ENCODE assay signal across 8 cellular contexts in genomic region chr3:129934234-129935123, GRCh38. TPM values are rescaled to one million over a fixed set of nuclear protein-coding genes. Genes with fewer than 3 reads are reported as not detected.
DNase-seq lines count a peak whose midpoint lies in the region; ATAC-seq and TF ChIP-seq lines count a peak whose summit lies in the region.

No MANE protein-coding gene starts in this region.

- ATAC-seq in GM19467 (IDR thresholded peaks at IDR 0.05; ENCODE audit: unreplicated experiment): no peak
- no peak for ATAC-seq in GM18519 (IDR thresholded peaks at IDR 0.05; ENCODE audit: low FRiP score, unreplicated experiment)

- H3F3A ChIP-seq in OCI-LY1 (ENCODE audit: insufficient read depth, low read length): no peaks in the 10 kb centered on the region

- no peak overlapping the region for H3K27ac ChIP-seq in OCI-LY1 (ENCODE audit: low read depth, low read length, poor library complexity, severe bottlenecking)

- no peak overlapping the region; the same call in 1 of the 2 replicates for H3K9ac ChIP-seq in OCI-LY1 (ENCODE audit: low read length)

- peak; percentile 96 for TF ChIP-seq CTCF in CD14-positive monocyte (IDR thresholded peaks at IDR 0.05)
- peak; percentile 99 for TF ChIP-seq CTCF in OCI-LY1 (IDR thresholded peaks at IDR 0.05; ENCODE audit: low read length)

- peak overlapping the region; percentile 27 for H3K4me3 ChIP-seq in OCI-LY1 (ENCODE audit: low read depth, low read length, poor library complexity, severe bottlenecking)

- peak overlapping the region; percentile 48 to 67 for H3K4me3 Mint-ChIP-seq in CD14-positive monocyte

- peaks cover 4 to 14% (median 9%) of the 10 kb centered on the region in 7 donors for H3K9me3 Mint-ChIP-seq in CD14-positive monocyte

- H4K20me1 ChIP-seq in OCI-LY1 (ENCODE audit: insufficient read depth, low read length): no peaks in the 10 kb centered on the region

- H3K27me3 ChIP-seq in OCI-LY1 (ENCODE audit: insufficient read depth, low read length): no peaks in the 10 kb centered on the region; the same call in 1 of the 2 replicates

- DNase-seq in CD14-positive monocyte (ENCODE audit: low spot score) (no peak), GM19240 (ENCODE audit: insufficient read length, low spot score) (peak; percentile 33), astrocyte of the hippocampus (ENCODE audit: low read depth, low spot score) (peak; percentile 70), inferior parietal cortex (ENCODE audit: extremely low spot score) (peak; percentile 72)
- DNase-seq in stimulated activated CD4-positive, alpha-beta T cell treated with anti-CD3 and anti-CD28 coated beads, Interleukin-2, amount 100 ng/mL, for 48 hours: peak; percentile 7 to 19

- H3K27ac Mint-ChIP-seq in CD14-positive monocyte: peak overlapping the region in 2 of 7 donors; percentile 7 to 55

- peaks cover 12% of the 10 kb centered on the region for H3K4me1 Mint-ChIP-seq in CD14-positive monocyte

- H3K36me3 Mint-ChIP-seq in CD14-positive monocyte: no peaks in the 10 kb centered on the region

- H3K36me3 ChIP-seq in OCI-LY1 (ENCODE audit: insufficient read depth, low read length): no peaks in the 10 kb centered on the region; the same call in 1 of the 2 replicates

- H3K9me3 ChIP-seq in OCI-LY1 (ENCODE audit: low read length): peaks cover 12% of the 10 kb centered on the region

- H3K79me2 ChIP-seq in OCI-LY1 (ENCODE audit: insufficient read depth, low read length): no peaks in the 10 kb centered on the region

- intact Hi-C loops in CD14-positive monocyte (cut with micrococcal nuclease): loop anchor here (2.0 to 10.0 kb wide), 8 partner anchors 42 to 450 kb away; partner anchors contain the start of gene TMCC1 (in 1 of the 2)

- H3K27me3 Mint-ChIP-seq in CD14-positive monocyte (ENCODE audit: low read depth in 3 of 3): peaks cover 0 to 8% (median 4%) of the 10 kb centered on the region in 3 donors

- no peak overlapping the region for H2AFZ ChIP-seq in OCI-LY1 (ENCODE audit: low read length)

- peak overlapping the region; percentile 52 for H3K4me2 ChIP-seq in OCI-LY1 (ENCODE audit: low read length)

- H3K4me1 ChIP-seq in OCI-LY1 (ENCODE audit: insufficient read depth, low read length, severe bottlenecking): peaks cover 11% of the 10 kb centered on the region

- no peaks in the 10 kb centered on the region for H3K9me2 ChIP-seq in OCI-LY1 (ENCODE audit: low read depth, low read length)

RNA-seq across cellular contexts. Expression of gene TRH, which starts 40.0 kb away (rescaled TPM):
- polyA plus RNA-seq in CD14-positive monocyte: not detected

RNA-seq across cellular contexts. Expression of gene TMCC1, which starts 41.0 kb away (rescaled TPM):
- 1 to 10 TPM; 5.0 TPM for polyA plus RNA-seq in CD14-positive monocyte
